23 cellular contexts compared by ENCODE assay signal in the genomic region with DNA sequence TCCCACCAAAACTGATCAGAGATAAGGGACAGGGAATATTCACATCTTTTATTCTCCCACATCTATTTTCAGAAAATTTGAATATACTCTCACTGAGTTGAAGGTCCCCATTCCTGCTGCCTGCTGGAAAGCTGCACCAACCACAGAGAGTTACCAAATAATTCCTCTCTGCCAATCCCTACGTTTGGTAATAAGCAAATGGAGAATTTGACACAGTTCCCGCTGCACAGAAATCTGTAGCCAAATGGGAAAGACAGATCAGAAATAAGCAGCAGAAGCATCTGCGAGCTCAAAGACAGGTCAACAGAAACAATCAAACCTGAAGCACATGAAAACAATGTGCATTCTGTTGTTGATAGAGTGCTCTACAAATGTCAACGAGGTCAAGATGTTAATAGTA. TPM values are rescaled to one million over a fixed set of nuclear protein-coding genes. Genes with fewer than 3 reads are reported as not detected.
"Had no signal": no experiment of that assay in that cellular context is flagged by ENCODE, and none has a peak within 500 bp of the region (broad histone marks: within the 10 kb centered on the region; RNA-seq: fewer than 3 reads in every experiment).

No MANE protein-coding gene starts in this region.

- DNase-seq: activated CD4-positive, alpha-beta T cell treated with anti-CD3 and anti-CD28 coated beads for 36 hours; activated CD4-positive, alpha-beta T cell treated with anti-CD3 and anti-CD28 coated beads, Interleukin-2, amount 10 ng/mL, durations not matched to agents 7 days and 5 days; activated CD4-positive, alpha-beta T cell treated with anti-CD3 and anti-CD28 coated beads, Interleukin-2, amount 50 U/mL, for 48 hours; activated CD8-positive, alpha-beta T cell treated with anti-CD3 and anti-CD28 coated beads, Interleukin-2, amount 10 ng/mL, durations not matched to agents 7 days and 5 days; activated gamma-delta T cell treated with Interleukin-2 at 50 U/mL for 16 hours; activated naive CD4-positive, alpha-beta T cell treated with anti-CD3 and anti-CD28 coated beads for 36 hours; activated T-cell treated with anti-CD3 and anti-CD28 coated beads, Interleukin-2, amount 50 U/mL, for 24 hours; adrenal gland; brain microvascular endothelial cell; central memory CD4-positive, alpha-beta T cell; MM.1S; NCI-H1436 treated with DMSO at 0.1 percent for 48 hours; NCI-H2029; NCI-H2227 treated with DMSO at 0.1 percent for 48 hours; NCI-H524 treated with DMSO at 0.1 percent for 48 hours; SHP77 treated with DMSO at 0.1 percent for 48 hours; SK-N-SH had no signal

- H3K4me1 Mint-ChIP-seq: activated CD4-positive, alpha-beta T cell treated with anti-CD3 and anti-CD28 coated beads for 36 hours; activated CD4-positive, alpha-beta T cell treated with anti-CD3 and anti-CD28 coated beads, Interleukin-2, amount 10 ng/mL, durations not matched to agents 7 days and 5 days; WTC11 had no signal

- ATAC-seq: activated CD4-positive, alpha-beta T cell treated with anti-CD3 and anti-CD28 coated beads for 36 hours; activated CD4-positive, CD25-positive, alpha-beta regulatory T cell treated with anti-CD3 and anti-CD28 coated beads, Interleukin-2, amount 50 U/mL, for 24 hours; activated CD8-positive, alpha-beta T cell treated with anti-CD3 and anti-CD28 coated beads, Interleukin-2, amount 10 ng/mL, durations not matched to agents 7 days and 5 days; activated naive CD4-positive, alpha-beta T cell treated with anti-CD3 and anti-CD28 coated beads, Interleukin-2, amount 50 U/mL, for 72 hours; Panc1; WTC11 had no signal

- H3K4me3 Mint-ChIP-seq: activated CD4-positive, alpha-beta T cell treated with anti-CD3 and anti-CD28 coated beads for 36 hours; activated CD4-positive, alpha-beta T cell treated with anti-CD3 and anti-CD28 coated beads, Interleukin-2, amount 10 ng/mL, durations not matched to agents 7 days and 5 days; activated CD8-positive, alpha-beta T cell treated with anti-CD3 and anti-CD28 coated beads, Interleukin-2, amount 10 ng/mL, durations not matched to agents 7 days and 5 days; activated naive CD4-positive, alpha-beta T cell treated with anti-CD3 and anti-CD28 coated beads for 36 hours; activated T-cell treated with anti-CD3 and anti-CD28 coated beads, Interleukin-2, amount 50 U/mL, for 24 hours; T-helper 1 cell treated with Interleukin-12 subunit alpha and Interleukin-12 subunit beta and Interleukin-4 antibody, amounts not matched to agents 30 μg/mL and 1 μg/mL, for 36 hours; T-helper 2 cell treated with Interferon-gamma antibody and Interleukin-4, amounts not matched to agents 5 μg/mL and 100 μg/mL, for 36 hours; WTC11 had no signal

- H3K27me3 Mint-ChIP-seq: activated CD4-positive, alpha-beta T cell treated with anti-CD3 and anti-CD28 coated beads for 36 hours; activated CD4-positive, alpha-beta T cell treated with anti-CD3 and anti-CD28 coated beads, Interleukin-2, amount 10 ng/mL, durations not matched to agents 7 days and 5 days; activated T-cell treated with anti-CD3 and anti-CD28 coated beads, Interleukin-2, amount 50 U/mL, for 24 hours had no signal

- H3K27ac Mint-ChIP-seq: activated CD4-positive, alpha-beta T cell treated with anti-CD3 and anti-CD28 coated beads for 36 hours; activated CD4-positive, alpha-beta T cell treated with anti-CD3 and anti-CD28 coated beads, Interleukin-2, amount 10 ng/mL, durations not matched to agents 7 days and 5 days; activated CD8-positive, alpha-beta T cell treated with anti-CD3 and anti-CD28 coated beads, Interleukin-2, amount 10 ng/mL, durations not matched to agents 7 days and 5 days; activated naive CD4-positive, alpha-beta T cell treated with anti-CD3 and anti-CD28 coated beads for 36 hours; activated naive CD4-positive, alpha-beta T cell treated with anti-CD3 and anti-CD28 coated beads, Interleukin-2, amount 50 U/mL, for 72 hours; activated T-cell treated with anti-CD3 and anti-CD28 coated beads, Interleukin-2, amount 50 U/mL, for 24 hours; T-helper 1 cell treated with Interleukin-12 subunit alpha and Interleukin-12 subunit beta and Interleukin-4 antibody, amounts not matched to agents 30 μg/mL and 1 μg/mL, for 36 hours; T-helper 2 cell treated with Interferon-gamma antibody and Interleukin-4, amounts not matched to agents 5 μg/mL and 100 μg/mL, for 36 hours; WTC11 had no signal

RNA-seq across cellular contexts. Expression of a gene that starts 9.9 kb away (rescaled TPM):
- total RNA-seq: activated CD4-positive, alpha-beta T cell treated with anti-CD3 and anti-CD28 coated beads, Interleukin-2, amount 10 ng/mL, durations not matched to agents 7 days and 5 days; activated CD8-positive, alpha-beta T cell treated with anti-CD3 and anti-CD28 coated beads, Interleukin-2, amount 10 ng/mL, durations not matched to agents 7 days and 5 days; activated naive CD4-positive, alpha-beta T cell treated with anti-CD3 and anti-CD28 coated beads, Interleukin-2, amount 50 U/mL, for 72 hours had no signal
